In the genomic region with DNA sequence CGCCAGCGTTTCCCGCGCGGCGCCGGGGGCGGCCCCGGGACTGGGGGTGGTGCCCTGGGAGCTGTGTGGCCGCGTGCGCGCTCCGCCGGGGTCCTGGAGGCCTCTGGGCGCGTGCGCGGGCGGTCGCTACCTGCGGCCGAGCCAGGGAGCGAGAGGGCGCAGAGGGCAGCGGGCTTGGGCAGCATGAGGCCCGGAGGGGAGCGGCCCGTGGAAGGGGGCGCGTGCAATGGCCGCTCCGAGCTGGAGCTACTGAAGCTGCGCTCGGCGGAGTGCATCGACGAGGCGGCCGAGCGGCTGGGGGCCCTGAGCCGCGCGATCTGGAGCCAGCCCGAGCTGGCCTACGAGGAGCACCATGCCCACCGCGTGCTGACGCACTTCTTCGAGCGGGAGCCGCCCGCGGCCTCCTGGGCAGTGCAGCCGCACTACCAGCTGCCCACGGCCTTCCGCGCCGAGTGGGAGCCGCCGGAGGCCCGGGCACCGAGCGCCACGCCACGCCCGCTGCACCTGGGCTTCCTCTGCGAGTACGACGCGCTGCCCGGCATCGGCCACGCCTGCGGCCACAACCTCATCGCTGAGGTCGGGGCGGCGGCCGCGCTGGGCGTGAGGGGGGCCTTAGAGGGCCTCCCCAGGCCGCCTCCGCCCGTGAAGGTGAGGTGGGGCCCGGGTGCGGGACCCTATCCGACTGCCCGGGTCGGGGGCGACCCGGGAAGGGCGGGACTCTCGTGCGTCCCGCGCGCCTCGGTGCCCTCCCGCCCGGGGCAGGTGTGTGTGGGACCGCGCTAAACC, we compare ENCODE assay signal across 1 cellular context.
TF ChIP-seq lines count a peak whose summit lies in the region.

A gene with protein sequence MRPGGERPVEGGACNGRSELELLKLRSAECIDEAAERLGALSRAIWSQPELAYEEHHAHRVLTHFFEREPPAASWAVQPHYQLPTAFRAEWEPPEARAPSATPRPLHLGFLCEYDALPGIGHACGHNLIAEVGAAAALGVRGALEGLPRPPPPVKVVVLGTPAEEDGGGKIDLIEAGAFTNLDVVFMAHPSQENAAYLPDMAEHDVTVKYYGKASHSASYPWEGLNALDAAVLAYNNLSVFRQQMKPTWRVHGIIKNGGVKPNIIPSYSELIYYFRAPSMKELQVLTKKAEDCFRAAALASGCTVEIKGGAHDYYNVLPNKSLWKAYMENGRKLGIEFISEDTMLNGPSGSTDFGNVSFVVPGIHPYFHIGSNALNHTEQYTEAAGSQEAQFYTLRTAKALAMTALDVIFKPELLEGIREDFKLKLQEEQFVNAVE (plus strand): TSS at position 94 of the 786 bp plus-strand sequence. CDS start 90 bp downstream, at position 184.

TF ChIP-seq in HepG2, 621 proteins besides CTCF, POLR2A, EP300 and RAD21 (continued from another document):
- TF ChIP-seq, protein P1, sequence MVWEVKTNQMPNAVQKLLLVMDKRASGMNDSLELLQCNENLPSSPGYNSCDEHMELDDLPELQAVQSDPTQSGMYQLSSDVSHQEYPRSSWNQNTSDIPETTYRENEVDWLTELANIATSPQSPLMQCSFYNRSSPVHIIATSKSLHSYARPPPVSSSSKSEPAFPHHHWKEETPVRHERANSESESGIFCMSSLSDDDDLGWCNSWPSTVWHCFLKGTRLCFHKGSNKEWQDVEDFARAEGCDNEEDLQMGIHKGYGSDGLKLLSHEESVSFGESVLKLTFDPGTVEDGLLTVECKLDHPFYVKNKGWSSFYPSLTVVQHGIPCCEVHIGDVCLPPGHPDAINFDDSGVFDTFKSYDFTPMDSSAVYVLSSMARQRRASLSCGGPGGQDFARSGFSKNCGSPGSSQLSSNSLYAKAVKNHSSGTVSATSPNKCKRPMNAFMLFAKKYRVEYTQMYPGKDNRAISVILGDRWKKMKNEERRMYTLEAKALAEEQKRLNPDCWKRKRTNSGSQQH (CRISPR knock-in tag; IDR thresholded peaks at IDR 0.05; ENCODE audit: low read depth) = no peak
- TF ChIP-seq IRF2 (CRISPR knock-in tag; IDR thresholded peaks at IDR 0.05) = no peak
